28 cellular contexts compared by ENCODE assay signal in genomic region chr11:93034640-93035039, GRCh38.
"Had no signal": no experiment of that assay in that cellular context is flagged by ENCODE, and none has a peak within 500 bp of the region (broad histone marks: within the 10 kb centered on the region; RNA-seq: fewer than 3 reads in every experiment).

No MANE protein-coding gene starts in this region.

- H3K4me3 Mint-ChIP-seq: memory B cell; naive thymus-derived CD4-positive, alpha-beta T cell; natural killer cell treated with Interleukin-12 subunit alpha and Interleukin-12 subunit beta and Interleukin-15 and Interleukin-18, amount 100 ng/mL, for 72 hours; stimulated activated effector memory CD8-positive, alpha-beta T cell treated with anti-CD3 and anti-CD28 coated beads, Interleukin-12 subunit alpha, Interleukin-12 subunit beta, amount 100 ng/mL, for 72 hours; stimulated activated naive CD8-positive, alpha-beta T cell treated with anti-CD3 and anti-CD28 coated beads, Interleukin-15, Interleukin-2, amounts not matched to agents 100 ng/mL and 50 ng/mL, for 24 hours had no signal

- H3K9me3 ChIP-seq: left lung, mucosa of descending colon, pancreas, prostate gland, sigmoid colon, suprapubic skin, thoracic aorta, tibial artery, upper lobe of right lung had no signal

- H3K27ac ChIP-seq: left lung, pancreas, prostate gland, sigmoid colon, spleen, suprapubic skin, thoracic aorta, tibial artery, upper lobe of right lung had no signal

- H3K27me3 ChIP-seq: left lung, pancreas, sigmoid colon, spleen, suprapubic skin, tibial artery, upper lobe of right lung had no signal

- H3K4me1 Mint-ChIP-seq: memory B cell; naive thymus-derived CD4-positive, alpha-beta T cell had no signal

- H3K9me3 Mint-ChIP-seq: stimulated activated naive CD8-positive, alpha-beta T cell treated with anti-CD3 and anti-CD28 coated beads, Interleukin-15, Interleukin-2, amounts not matched to agents 100 ng/mL and 50 ng/mL, for 24 hours had no signal

- H3K27ac Mint-ChIP-seq: memory B cell; naive thymus-derived CD4-positive, alpha-beta T cell; natural killer cell treated with Interleukin-12 subunit alpha and Interleukin-12 subunit beta and Interleukin-15 and Interleukin-18, amount 100 ng/mL, for 72 hours; stimulated activated effector memory CD8-positive, alpha-beta T cell treated with anti-CD3 and anti-CD28 coated beads, Interleukin-12 subunit alpha, Interleukin-12 subunit beta, amount 100 ng/mL, for 72 hours; stimulated activated naive CD8-positive, alpha-beta T cell treated with anti-CD3 and anti-CD28 coated beads, Interleukin-15, Interleukin-2, amounts not matched to agents 100 ng/mL and 50 ng/mL, for 24 hours had no signal

- H3K36me3 Mint-ChIP-seq: memory B cell; naive thymus-derived CD4-positive, alpha-beta T cell; natural killer cell treated with Interleukin-12 subunit alpha and Interleukin-12 subunit beta and Interleukin-15 and Interleukin-18, amount 100 ng/mL, for 72 hours; stimulated activated effector memory CD8-positive, alpha-beta T cell treated with anti-CD3 and anti-CD28 coated beads, Interleukin-12 subunit alpha, Interleukin-12 subunit beta, amount 100 ng/mL, for 72 hours had no signal

- DNase-seq: hippocampal formation; kidney glomerular epithelial cell; left cardiac atrium; left lung; midbrain; mucosa of descending colon; naive thymus-derived CD4-positive, alpha-beta T cell; nucleus accumbens; pancreas; posterior cingulate gyrus; retina; right cardiac atrium; sigmoid colon; small intestine; spleen; stimulated activated CD4-positive, alpha-beta T cell treated with anti-CD3 and anti-CD28 coated beads, Interleukin-4, amount 100 ng/mL, for 24 hours; stimulated activated naive CD4-positive, alpha-beta T cell; tibial artery; trophoblast cell; upper lobe of right lung had no signal

- H3K27me3 Mint-ChIP-seq: memory B cell; natural killer cell treated with Interleukin-12 subunit alpha and Interleukin-12 subunit beta and Interleukin-15 and Interleukin-18, amount 100 ng/mL, for 72 hours had no signal

- ATAC-seq: left cardiac atrium; left lung; mucosa of descending colon; naive thymus-derived CD4-positive, alpha-beta T cell; natural killer cell treated with Interleukin-12 subunit alpha and Interleukin-12 subunit beta and Interleukin-15 and Interleukin-18, amount 100 ng/mL, for 72 hours; right cardiac atrium; stimulated activated effector memory CD8-positive, alpha-beta T cell treated with anti-CD3 and anti-CD28 coated beads, Interleukin-12 subunit alpha, Interleukin-12 subunit beta, amount 100 ng/mL, for 72 hours; upper lobe of right lung had no signal

- H3K4me1 ChIP-seq: left lung, prostate gland, sigmoid colon, spleen, suprapubic skin, tibial artery, upper lobe of right lung had no signal

- H3K36me3 ChIP-seq: left lung, pancreas, prostate gland, sigmoid colon, spleen, suprapubic skin, thoracic aorta, tibial artery, upper lobe of right lung had no signal

- H3K4me3 ChIP-seq: left lung, lung, mucosa of descending colon, pancreas, prostate gland, sigmoid colon, spleen, suprapubic skin, thoracic aorta, tibial artery, upper lobe of right lung had no signal
